19 cellular contexts compared by ENCODE assay signal in the genomic region with DNA sequence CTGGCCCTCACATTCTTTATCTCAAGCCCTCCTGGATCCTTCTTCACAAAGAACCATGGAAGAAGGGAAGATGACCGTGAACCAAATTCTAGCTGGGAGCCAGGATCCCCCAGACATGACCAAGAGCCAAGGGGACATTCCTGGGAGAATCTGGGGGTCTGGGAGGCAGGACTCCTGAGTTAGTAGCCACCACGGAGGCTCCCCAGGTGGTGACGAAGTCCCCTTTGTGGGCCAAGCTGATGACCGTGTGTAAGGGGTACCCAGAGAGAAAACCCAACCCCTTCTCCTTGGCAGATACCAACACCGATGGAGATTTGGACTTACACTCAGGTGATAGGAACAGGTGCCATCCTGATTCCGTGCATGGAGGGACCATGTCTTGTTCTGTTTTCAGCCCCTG. TPM values are rescaled to one million over a fixed set of nuclear protein-coding genes. Genes with fewer than 3 reads are reported as not detected.
DNase-seq lines count a peak whose midpoint lies in the region; TF ChIP-seq lines count a peak whose summit lies in the region.
"Had no signal": no experiment of that assay in that cellular context is flagged by ENCODE, and none has a peak within 500 bp of the region (broad histone marks: within the 10 kb centered on the region; RNA-seq: fewer than 3 reads in every experiment).

No MANE protein-coding gene starts in this region.

- DNase-seq in islet precursor cell: peak; percentile 34
- peak; percentile 45 for DNase-seq in sigmoid colon
- no peak for DNase-seq in MV-4-11 (lab: John Stamatoyannopoulos, UW)
- no peak for DNase-seq in cerebellum (ENCODE audit: low spot score)
- DNase-seq in GOT3 (lab: John Stamatoyannopoulos, UW): no peak
- DNase-seq: ACHN; C1 segment of cervical spinal cord; CD8-positive, alpha-beta T cell; DND-41; NCI-H1105; NCI-H2081 treated with DMSO at 0.1 percent for 48 hours; NCI-H526; OCI-M1 had no signal

- no peak overlapping the region for H3K27ac ChIP-seq in BLaER1
- no peak overlapping the region for H3K27ac ChIP-seq in BLaER1 treated with 17β-estradiol and CSF1 and Interleukin-3, amounts not matched to agents 10 nM and 100 nM
- no peak overlapping the region for H3K27ac ChIP-seq in sigmoid colon
- H3K27ac ChIP-seq: KMS-11 had no signal

- H3K9me3 ChIP-seq in BLaER1 (no peaks in the 10 kb centered on the region), sigmoid colon (no peaks in the 10 kb centered on the region)
- no peaks in the 10 kb centered on the region for H3K9me3 ChIP-seq in BLaER1 treated with 17β-estradiol and CSF1 and Interleukin-3, amounts not matched to agents 10 nM and 100 nM (replicated peaks in 1 of 11)
- H3K9me3 ChIP-seq: HAP-1 had no signal

- H3K4me2 ChIP-seq in BLaER1: peak overlapping the region; percentile 72
- peak overlapping the region in 9 of 11 experiments; percentile 40 to 80 (median 74); a peak in 9 of 22 replicates for H3K4me2 ChIP-seq in BLaER1 treated with 17β-estradiol and CSF1 and Interleukin-3, amounts not matched to agents 10 nM and 100 nM
- H3K4me2 ChIP-seq: KMS-11 had no signal

- WGBS in sigmoid colon, 2 donors: 90 to 91% methylated on average over 6 of the region's 6 CpGs

- no peak overlapping the region for H3K4me3 ChIP-seq in BLaER1
- H3K4me3 ChIP-seq in BLaER1 treated with 17β-estradiol and CSF1 and Interleukin-3, amounts not matched to agents 10 nM and 100 nM: no peak overlapping the region
- no peak overlapping the region for H3K4me3 ChIP-seq in sigmoid colon
- H3K4me3 ChIP-seq: GM12878, HAP-1 had no signal

- no peak for TF ChIP-seq EP300 in sigmoid colon (IDR thresholded peaks at IDR 0.05)

- H3K27me3 ChIP-seq in BLaER1 (no peaks in the 10 kb centered on the region), sigmoid colon (no peaks in the 10 kb centered on the region)
- H3K27me3 ChIP-seq in BLaER1 treated with 17β-estradiol and CSF1 and Interleukin-3, amounts not matched to agents 10 nM and 100 nM: peaks cover 0 to 12% (median 0%) of the 10 kb centered on the region in 11 experiments; a peak in 4 of 22 replicates

- H3K4me1 ChIP-seq in BLaER1: peaks cover 35% of the 10 kb centered on the region
- H3K4me1 ChIP-seq in BLaER1 treated with 17β-estradiol and CSF1 and Interleukin-3, amounts not matched to agents 10 nM and 100 nM: peaks cover 13 to 41% (median 32%) of the 10 kb centered on the region in 10 experiments
- peaks cover 0 to 11% (median 8%) of the 10 kb centered on the region in 4 donors for H3K4me1 ChIP-seq in sigmoid colon
- H3K4me1 ChIP-seq: HAP-1 had no signal

- intact Hi-C loops in sigmoid colon (cut with DNase I): loop anchor here (5.0 kb wide), 2 partner anchors 210 to 840 kb away; a partner anchor contains a TSS

- TF ChIP-seq CTCF in sigmoid colon (IDR thresholded peaks at IDR 0.05): no peak

- no peak overlapping the region for H3K9ac ChIP-seq in BLaER1
- H3K9ac ChIP-seq in BLaER1 treated with 17β-estradiol and CSF1 and Interleukin-3, amounts not matched to agents 10 nM and 100 nM: 0 out of 22 replicates have a peak overlapping the region, but pooled peaks of 1 of the 11 experiments have one; percentile 33
- H3K9ac ChIP-seq: KMS-11 had no signal

- H3K36me3 ChIP-seq in BLaER1 (peaks cover 29% of the 10 kb centered on the region), sigmoid colon (no peaks in the 10 kb centered on the region)
- H3K36me3 ChIP-seq in BLaER1 treated with 17β-estradiol and CSF1 and Interleukin-3, amounts not matched to agents 10 nM and 100 nM: peaks cover 0 to 30% (median 18%) of the 10 kb centered on the region in 11 experiments; a peak in 18 of 22 replicates

- TF ChIP-seq POLR2A in sigmoid colon (IDR thresholded peaks at IDR 0.05): no peak

- H4K20me1 ChIP-seq in BLaER1: no peaks in the 10 kb centered on the region
- peaks cover 0 to 34% (median 8%) of the 10 kb centered on the region in 11 experiments; a peak in 11 of 22 replicates for H4K20me1 ChIP-seq in BLaER1 treated with 17β-estradiol and CSF1 and Interleukin-3, amounts not matched to agents 10 nM and 100 nM

RNA-seq across cellular contexts. Expression of a gene that starts 6.8 kb away (rescaled TPM):
- total RNA-seq in sigmoid colon (not detected), cerebellum (318 TPM)
- 1 to 10 TPM in 2 of 3 donors, not detected in 1; 1.3 to 2.4 TPM for polyA plus RNA-seq in sigmoid colon
- total RNA-seq: CD8-positive, alpha-beta T cell; GM12878; SK-MEL-5 had no signal

RNA-seq across cellular contexts. Expression of a gene that starts 22.9 kb away (rescaled TPM):
- total RNA-seq in sigmoid colon: 10 to 100 TPM; 33.7 to 93.1 (median 55.8) TPM
- polyA plus RNA-seq in sigmoid colon: 10 to 100 TPM; 20.6 to 48.4 (median 21.6) TPM
- 86.7 TPM for total RNA-seq in cerebellum

RNA-seq across cellular contexts. Expression of a gene that starts 25.4 kb away (rescaled TPM):
- total RNA-seq in sigmoid colon (1 to 10 TPM in 1 of 4 donors, under 1 TPM in 3; under 0.01 to 1.4 (median 0.30) TPM), cerebellum (2.5 TPM)
- 10 to 100 TPM in 1 of 3 donors, 1 to 10 TPM in 1, under 1 TPM in 1; 0.60 to 10.5 (median 1.4) TPM for polyA plus RNA-seq in sigmoid colon

RNA-seq across cellular contexts. Expression of a gene that starts 46.0 kb away (rescaled TPM):
- total RNA-seq in sigmoid colon: 1 to 10 TPM in 2 of 4 donors, under 1 TPM in 2; 0.41 to 4.3 (median 1.3) TPM
- polyA plus RNA-seq in sigmoid colon: 1 to 10 TPM in 2 of 3 donors, not detected in 1; 1.4 to 2.0 TPM
- 4.3 TPM for total RNA-seq in cerebellum
- total RNA-seq: CD8-positive, alpha-beta T cell; GM12878 had no signal
- polyA plus RNA-seq: GM12878 had no signal

Comparison
In these comparisons a context has a peak if more than half of its experiments do, and no peak if none do; other contexts are left out.
1. DNase-seq: peak in islet precursor cell (single experiment) and sigmoid colon (single experiment); none in MV-4-11 (single experiment), cerebellum (single experiment) and GOT3 (single experiment).
2. RNA of a gene that starts 6.8 kb away (total RNA-seq): 318 TPM in cerebellum (single experiment); not detected in sigmoid colon; every median in the first group is over 100 times any median in the second.